Comparison of ENCODE assay signal across 14 cellular contexts in genomic region chr17:45029758-45030423, GRCh38. TPM values are rescaled to one million over a fixed set of nuclear protein-coding genes. Genes with fewer than 3 reads are reported as not detected.
DNase-seq lines count a peak whose midpoint lies in the region; ATAC-seq and TF ChIP-seq lines count a peak whose summit lies in the region.
"Had no signal": no experiment of that assay in that cellular context is flagged by ENCODE, and none has a peak within 500 bp of the region (broad histone marks: within the 10 kb centered on the region; RNA-seq: fewer than 3 reads in every experiment).

No MANE protein-coding gene starts in this region.

- peaks cover 37% of the 10 kb centered on the region for H4K20me1 ChIP-seq in BLaER1

- no peaks in the 10 kb centered on the region for H3K27me3 ChIP-seq in BLaER1

- H3K9me3 ChIP-seq in BLaER1 = no peaks in the 10 kb centered on the region

- no peaks in the 10 kb centered on the region for H3K9me3 Mint-ChIP-seq in memory B cell

- POLR2A ChIA-PET in RWPE1 (lab: Yijun Ruan, JAX; ENCODE audit: low non-redundant PET) = no interaction called here

- CTCF ChIA-PET in RWPE1 (lab: Yijun Ruan, JAX) = no interaction called here

- intact Hi-C loops in cardiac septum (cut with DNase I) = no loop called here

- no peaks in the 10 kb centered on the region for H3K27me3 Mint-ChIP-seq in memory B cell

- peak; percentile 68 for DNase-seq in GM13976 (ENCODE audit: low spot score)
- DNase-seq in RWPE1 (ENCODE audit: low spot score) = no peak
- DNase-seq in memory B cell (ENCODE audit: low spot score in 2 of 2) = no peak
- no peak for DNase-seq in AG08396 (ENCODE audit: low spot score)
- no peak for DNase-seq in superior temporal gyrus (ENCODE audit: extremely low spot score)
- DNase-seq in cardiac septum (ENCODE audit: low spot score) = no peak
- DNase-seq: Calu3, DMS79 treated with DMSO at 0.1 percent for 48 hours, NCI-H1417, NCI-H2029 treated with DMSO at 0.1 percent for 48 hours, NCI-H510A, SHP77 treated with DMSO at 0.1 percent for 48 hours had no signal

- in situ Hi-C loops in GM13976 (cut with MboI; ENCODE audit: low sequenced_read_pairs, unreplicated experiment) = loop anchor here (10.0 kb wide), 1 partner anchor 105 kb away; no protein-coding TSS in a partner anchor

- H3K4me3 ChIP-seq in BLaER1 = no peak overlapping the region

- ATAC-seq in memory B cell (ENCODE audit: low read depth) (peak; percentile 37), GM21447 (IDR thresholded peaks at IDR 0.05; ENCODE audit: unreplicated experiment) (no peak)

- H3K36me3 ChIP-seq in BLaER1 = peaks cover 80% of the 10 kb centered on the region

- no peak overlapping the region for H3K27ac ChIP-seq in BLaER1
- H3K27ac ChIP-seq in RWPE1 = peak overlapping the region; percentile 20

- no peak overlapping the region for H3K27ac Mint-ChIP-seq in memory B cell

- H3K4me2 ChIP-seq in BLaER1 = peak overlapping the region; percentile 59; the same call in 1 of the 2 replicates

- H3K9ac ChIP-seq in BLaER1 = no peak overlapping the region

- no peaks in the 10 kb centered on the region for H3K4me1 Mint-ChIP-seq in memory B cell

- peaks cover 22% of the 10 kb centered on the region for H3K36me3 Mint-ChIP-seq in memory B cell

- no peak overlapping the region for H3K4me3 Mint-ChIP-seq in memory B cell

- TF ChIP-seq CTCF in GM13976 (IDR thresholded peaks at IDR 0.05; ENCODE audit: borderline replicate concordance, control extremely low read depth, extremely low read depth, insufficient read depth, missing control alignments) (no peak), RWPE1 (conservative IDR thresholded peaks at IDR 0.05; ENCODE audit: low read depth) (no peak)

- peaks cover 40% of the 10 kb centered on the region for H3K4me1 ChIP-seq in BLaER1

RNA-seq across cellular contexts. Expression of gene DCAKD, which starts 21.5 kb away (rescaled TPM):
- total RNA-seq in cardiac septum = 32.1 TPM

RNA-seq across cellular contexts. Expression of gene NMT1, which starts 31.2 kb away (rescaled TPM):
- 74.8 TPM for total RNA-seq in cardiac septum
